2 cellular contexts compared by ENCODE assay signal in the genomic region with DNA sequence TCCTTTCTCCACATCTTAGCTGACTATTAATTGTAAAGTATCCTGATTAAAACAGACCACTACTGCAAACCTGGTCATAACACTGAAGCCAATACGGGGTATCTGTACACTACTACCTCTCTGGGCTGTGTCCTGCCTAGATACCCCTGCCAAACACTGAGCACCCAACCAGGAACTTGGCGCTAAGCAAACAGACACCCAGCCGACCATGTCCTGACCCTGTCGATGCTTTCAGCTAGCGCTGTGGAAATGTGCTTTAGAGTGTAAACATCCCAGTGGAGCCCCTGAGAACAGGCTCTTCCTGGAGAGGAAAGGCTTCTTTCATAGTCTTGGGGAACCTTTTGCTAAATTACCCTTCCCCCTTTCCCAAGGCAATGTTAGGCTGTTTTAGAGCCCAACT.
TF ChIP-seq lines count a peak whose summit lies in the region.

No MANE protein-coding gene starts in this region.

TF ChIP-seq in HepG2, 621 proteins besides CTCF, POLR2A, EP300 and RAD21 (continues in another document):
- no peak for TF ChIP-seq TP53 (CRISPR knock-in tag; conservative IDR thresholded peaks at IDR 0.05)
- TF ChIP-seq ZNF607 (CRISPR knock-in tag; IDR thresholded peaks at IDR 0.05; ENCODE audit: borderline replicate concordance), result no peak
- TF ChIP-seq, protein P1, sequence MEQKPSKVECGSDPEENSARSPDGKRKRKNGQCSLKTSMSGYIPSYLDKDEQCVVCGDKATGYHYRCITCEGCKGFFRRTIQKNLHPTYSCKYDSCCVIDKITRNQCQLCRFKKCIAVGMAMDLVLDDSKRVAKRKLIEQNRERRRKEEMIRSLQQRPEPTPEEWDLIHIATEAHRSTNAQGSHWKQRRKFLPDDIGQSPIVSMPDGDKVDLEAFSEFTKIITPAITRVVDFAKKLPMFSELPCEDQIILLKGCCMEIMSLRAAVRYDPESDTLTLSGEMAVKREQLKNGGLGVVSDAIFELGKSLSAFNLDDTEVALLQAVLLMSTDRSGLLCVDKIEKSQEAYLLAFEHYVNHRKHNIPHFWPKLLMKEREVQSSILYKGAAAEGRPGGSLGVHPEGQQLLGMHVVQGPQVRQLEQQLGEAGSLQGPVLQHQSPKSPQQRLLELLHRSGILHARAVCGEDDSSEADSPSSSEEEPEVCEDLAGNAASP (CRISPR knock-in tag; IDR thresholded peaks at IDR 0.05; ENCODE audit: borderline replicate concordance), result no peak
- TF ChIP-seq ZFP90 (CRISPR knock-in tag; IDR thresholded peaks at IDR 0.05; ENCODE audit: borderline replicate concordance), result no peak
- no peak for TF ChIP-seq ZNF468 (CRISPR knock-in tag; IDR thresholded peaks at IDR 0.05)
- TF ChIP-seq ATF7 (IDR thresholded peaks at IDR 0.05), result no peak
- no peak for TF ChIP-seq ATF7 (CRISPR knock-in tag; IDR thresholded peaks at IDR 0.05)
- TF ChIP-seq YY1 (IDR thresholded peaks at IDR 0.05; ENCODE audit: insufficient read depth, insufficient replicate concordance, low read depth, low read length), result no peak
- no peak for TF ChIP-seq ZNF773 (CRISPR knock-in tag; IDR thresholded peaks at IDR 0.05; ENCODE audit: borderline replicate concordance)
- no peak for TF ChIP-seq SRSF1 (optimal IDR thresholded peaks at IDR 0.05; ENCODE audit: low read depth, low read length)
- no peak for TF ChIP-seq NONO (IDR thresholded peaks at IDR 0.05)
- no peak for TF ChIP-seq NONO (CRISPR knock-in tag; conservative IDR thresholded peaks at IDR 0.05)
- TF ChIP-seq, protein P2, sequence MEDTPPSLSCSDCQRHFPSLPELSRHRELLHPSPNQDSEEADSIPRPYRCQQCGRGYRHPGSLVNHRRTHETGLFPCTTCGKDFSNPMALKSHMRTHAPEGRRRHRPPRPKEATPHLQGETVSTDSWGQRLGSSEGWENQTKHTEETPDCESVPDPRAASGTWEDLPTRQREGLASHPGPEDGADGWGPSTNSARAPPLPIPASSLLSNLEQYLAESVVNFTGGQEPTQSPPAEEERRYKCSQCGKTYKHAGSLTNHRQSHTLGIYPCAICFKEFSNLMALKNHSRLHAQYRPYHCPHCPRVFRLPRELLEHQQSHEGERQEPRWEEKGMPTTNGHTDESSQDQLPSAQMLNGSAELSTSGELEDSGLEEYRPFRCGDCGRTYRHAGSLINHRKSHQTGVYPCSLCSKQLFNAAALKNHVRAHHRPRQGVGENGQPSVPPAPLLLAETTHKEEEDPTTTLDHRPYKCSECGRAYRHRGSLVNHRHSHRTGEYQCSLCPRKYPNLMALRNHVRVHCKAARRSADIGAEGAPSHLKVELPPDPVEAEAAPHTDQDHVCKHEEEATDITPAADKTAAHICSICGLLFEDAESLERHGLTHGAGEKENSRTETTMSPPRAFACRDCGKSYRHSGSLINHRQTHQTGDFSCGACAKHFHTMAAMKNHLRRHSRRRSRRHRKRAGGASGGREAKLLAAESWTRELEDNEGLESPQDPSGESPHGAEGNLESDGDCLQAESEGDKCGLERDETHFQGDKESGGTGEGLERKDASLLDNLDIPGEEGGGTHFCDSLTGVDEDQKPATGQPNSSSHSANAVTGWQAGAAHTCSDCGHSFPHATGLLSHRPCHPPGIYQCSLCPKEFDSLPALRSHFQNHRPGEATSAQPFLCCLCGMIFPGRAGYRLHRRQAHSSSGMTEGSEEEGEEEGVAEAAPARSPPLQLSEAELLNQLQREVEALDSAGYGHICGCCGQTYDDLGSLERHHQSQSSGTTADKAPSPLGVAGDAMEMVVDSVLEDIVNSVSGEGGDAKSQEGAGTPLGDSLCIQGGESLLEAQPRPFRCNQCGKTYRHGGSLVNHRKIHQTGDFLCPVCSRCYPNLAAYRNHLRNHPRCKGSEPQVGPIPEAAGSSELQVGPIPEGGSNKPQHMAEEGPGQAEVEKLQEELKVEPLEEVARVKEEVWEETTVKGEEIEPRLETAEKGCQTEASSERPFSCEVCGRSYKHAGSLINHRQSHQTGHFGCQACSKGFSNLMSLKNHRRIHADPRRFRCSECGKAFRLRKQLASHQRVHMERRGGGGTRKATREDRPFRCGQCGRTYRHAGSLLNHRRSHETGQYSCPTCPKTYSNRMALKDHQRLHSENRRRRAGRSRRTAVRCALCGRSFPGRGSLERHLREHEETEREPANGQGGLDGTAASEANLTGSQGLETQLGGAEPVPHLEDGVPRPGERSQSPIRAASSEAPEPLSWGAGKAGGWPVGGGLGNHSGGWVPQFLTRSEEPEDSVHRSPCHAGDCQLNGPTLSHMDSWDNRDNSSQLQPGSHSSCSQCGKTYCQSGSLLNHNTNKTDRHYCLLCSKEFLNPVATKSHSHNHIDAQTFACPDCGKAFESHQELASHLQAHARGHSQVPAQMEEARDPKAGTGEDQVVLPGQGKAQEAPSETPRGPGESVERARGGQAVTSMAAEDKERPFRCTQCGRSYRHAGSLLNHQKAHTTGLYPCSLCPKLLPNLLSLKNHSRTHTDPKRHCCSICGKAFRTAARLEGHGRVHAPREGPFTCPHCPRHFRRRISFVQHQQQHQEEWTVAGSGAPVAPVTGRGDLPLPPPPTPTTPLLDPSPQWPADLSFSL (CRISPR knock-in tag; IDR thresholded peaks at IDR 0.05), result no peak
- no peak for TF ChIP-seq MTA3 (CRISPR knock-in tag; IDR thresholded peaks at IDR 0.05)
- TF ChIP-seq SMAD3 (CRISPR knock-in tag; IDR thresholded peaks at IDR 0.05), result no peak
- no peak for TF ChIP-seq ZNF224 (CRISPR knock-in tag; IDR thresholded peaks at IDR 0.05)
- no peak for TF ChIP-seq FOXC1 (CRISPR knock-in tag; IDR thresholded peaks at IDR 0.05; ENCODE audit: borderline replicate concordance)
- TF ChIP-seq, protein P3, sequence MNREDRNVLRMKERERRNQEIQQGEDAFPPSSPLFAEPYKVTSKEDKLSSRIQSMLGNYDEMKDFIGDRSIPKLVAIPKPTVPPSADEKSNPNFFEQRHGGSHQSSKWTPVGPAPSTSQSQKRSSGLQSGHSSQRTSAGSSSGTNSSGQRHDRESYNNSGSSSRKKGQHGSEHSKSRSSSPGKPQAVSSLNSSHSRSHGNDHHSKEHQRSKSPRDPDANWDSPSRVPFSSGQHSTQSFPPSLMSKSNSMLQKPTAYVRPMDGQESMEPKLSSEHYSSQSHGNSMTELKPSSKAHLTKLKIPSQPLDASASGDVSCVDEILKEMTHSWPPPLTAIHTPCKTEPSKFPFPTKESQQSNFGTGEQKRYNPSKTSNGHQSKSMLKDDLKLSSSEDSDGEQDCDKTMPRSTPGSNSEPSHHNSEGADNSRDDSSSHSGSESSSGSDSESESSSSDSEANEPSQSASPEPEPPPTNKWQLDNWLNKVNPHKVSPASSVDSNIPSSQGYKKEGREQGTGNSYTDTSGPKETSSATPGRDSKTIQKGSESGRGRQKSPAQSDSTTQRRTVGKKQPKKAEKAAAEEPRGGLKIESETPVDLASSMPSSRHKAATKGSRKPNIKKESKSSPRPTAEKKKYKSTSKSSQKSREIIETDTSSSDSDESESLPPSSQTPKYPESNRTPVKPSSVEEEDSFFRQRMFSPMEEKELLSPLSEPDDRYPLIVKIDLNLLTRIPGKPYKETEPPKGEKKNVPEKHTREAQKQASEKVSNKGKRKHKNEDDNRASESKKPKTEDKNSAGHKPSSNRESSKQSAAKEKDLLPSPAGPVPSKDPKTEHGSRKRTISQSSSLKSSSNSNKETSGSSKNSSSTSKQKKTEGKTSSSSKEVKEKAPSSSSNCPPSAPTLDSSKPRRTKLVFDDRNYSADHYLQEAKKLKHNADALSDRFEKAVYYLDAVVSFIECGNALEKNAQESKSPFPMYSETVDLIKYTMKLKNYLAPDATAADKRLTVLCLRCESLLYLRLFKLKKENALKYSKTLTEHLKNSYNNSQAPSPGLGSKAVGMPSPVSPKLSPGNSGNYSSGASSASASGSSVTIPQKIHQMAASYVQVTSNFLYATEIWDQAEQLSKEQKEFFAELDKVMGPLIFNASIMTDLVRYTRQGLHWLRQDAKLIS (CRISPR knock-in tag; IDR thresholded peaks at IDR 0.05), result no peak

TF ChIP-seq in GM23338, 12 proteins besides CTCF, POLR2A, EP300 and RAD21:
- TF ChIP-seq, protein P4, sequence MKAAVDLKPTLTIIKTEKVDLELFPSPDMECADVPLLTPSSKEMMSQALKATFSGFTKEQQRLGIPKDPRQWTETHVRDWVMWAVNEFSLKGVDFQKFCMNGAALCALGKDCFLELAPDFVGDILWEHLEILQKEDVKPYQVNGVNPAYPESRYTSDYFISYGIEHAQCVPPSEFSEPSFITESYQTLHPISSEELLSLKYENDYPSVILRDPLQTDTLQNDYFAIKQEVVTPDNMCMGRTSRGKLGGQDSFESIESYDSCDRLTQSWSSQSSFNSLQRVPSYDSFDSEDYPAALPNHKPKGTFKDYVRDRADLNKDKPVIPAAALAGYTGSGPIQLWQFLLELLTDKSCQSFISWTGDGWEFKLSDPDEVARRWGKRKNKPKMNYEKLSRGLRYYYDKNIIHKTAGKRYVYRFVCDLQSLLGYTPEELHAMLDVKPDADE (IDR thresholded peaks at IDR 0.05), result no peak
- TF ChIP-seq ZNF331 (CRISPR knock-in tag; IDR thresholded peaks at IDR 0.05; ENCODE audit: low read depth) (no peak), JUNB (IDR thresholded peaks at IDR 0.05; ENCODE audit: unreplicated experiment) (no peak), EZH2phosphoT487 (IDR thresholded peaks at IDR 0.05; ENCODE audit: unreplicated experiment) (no peak), EZH2 (IDR thresholded peaks at IDR 0.05; ENCODE audit: low read depth, unreplicated experiment) (no peak), POLR2AphosphoS5 (IDR thresholded peaks at IDR 0.05; ENCODE audit: low read depth) (no peak), ZNF114 (CRISPR knock-in tag; IDR thresholded peaks at IDR 0.05) (no peak), CREB1 (CRISPR knock-in tag; IDR thresholded peaks at IDR 0.05; ENCODE audit: low read depth) (no peak)
- TF ChIP-seq, protein P5, sequence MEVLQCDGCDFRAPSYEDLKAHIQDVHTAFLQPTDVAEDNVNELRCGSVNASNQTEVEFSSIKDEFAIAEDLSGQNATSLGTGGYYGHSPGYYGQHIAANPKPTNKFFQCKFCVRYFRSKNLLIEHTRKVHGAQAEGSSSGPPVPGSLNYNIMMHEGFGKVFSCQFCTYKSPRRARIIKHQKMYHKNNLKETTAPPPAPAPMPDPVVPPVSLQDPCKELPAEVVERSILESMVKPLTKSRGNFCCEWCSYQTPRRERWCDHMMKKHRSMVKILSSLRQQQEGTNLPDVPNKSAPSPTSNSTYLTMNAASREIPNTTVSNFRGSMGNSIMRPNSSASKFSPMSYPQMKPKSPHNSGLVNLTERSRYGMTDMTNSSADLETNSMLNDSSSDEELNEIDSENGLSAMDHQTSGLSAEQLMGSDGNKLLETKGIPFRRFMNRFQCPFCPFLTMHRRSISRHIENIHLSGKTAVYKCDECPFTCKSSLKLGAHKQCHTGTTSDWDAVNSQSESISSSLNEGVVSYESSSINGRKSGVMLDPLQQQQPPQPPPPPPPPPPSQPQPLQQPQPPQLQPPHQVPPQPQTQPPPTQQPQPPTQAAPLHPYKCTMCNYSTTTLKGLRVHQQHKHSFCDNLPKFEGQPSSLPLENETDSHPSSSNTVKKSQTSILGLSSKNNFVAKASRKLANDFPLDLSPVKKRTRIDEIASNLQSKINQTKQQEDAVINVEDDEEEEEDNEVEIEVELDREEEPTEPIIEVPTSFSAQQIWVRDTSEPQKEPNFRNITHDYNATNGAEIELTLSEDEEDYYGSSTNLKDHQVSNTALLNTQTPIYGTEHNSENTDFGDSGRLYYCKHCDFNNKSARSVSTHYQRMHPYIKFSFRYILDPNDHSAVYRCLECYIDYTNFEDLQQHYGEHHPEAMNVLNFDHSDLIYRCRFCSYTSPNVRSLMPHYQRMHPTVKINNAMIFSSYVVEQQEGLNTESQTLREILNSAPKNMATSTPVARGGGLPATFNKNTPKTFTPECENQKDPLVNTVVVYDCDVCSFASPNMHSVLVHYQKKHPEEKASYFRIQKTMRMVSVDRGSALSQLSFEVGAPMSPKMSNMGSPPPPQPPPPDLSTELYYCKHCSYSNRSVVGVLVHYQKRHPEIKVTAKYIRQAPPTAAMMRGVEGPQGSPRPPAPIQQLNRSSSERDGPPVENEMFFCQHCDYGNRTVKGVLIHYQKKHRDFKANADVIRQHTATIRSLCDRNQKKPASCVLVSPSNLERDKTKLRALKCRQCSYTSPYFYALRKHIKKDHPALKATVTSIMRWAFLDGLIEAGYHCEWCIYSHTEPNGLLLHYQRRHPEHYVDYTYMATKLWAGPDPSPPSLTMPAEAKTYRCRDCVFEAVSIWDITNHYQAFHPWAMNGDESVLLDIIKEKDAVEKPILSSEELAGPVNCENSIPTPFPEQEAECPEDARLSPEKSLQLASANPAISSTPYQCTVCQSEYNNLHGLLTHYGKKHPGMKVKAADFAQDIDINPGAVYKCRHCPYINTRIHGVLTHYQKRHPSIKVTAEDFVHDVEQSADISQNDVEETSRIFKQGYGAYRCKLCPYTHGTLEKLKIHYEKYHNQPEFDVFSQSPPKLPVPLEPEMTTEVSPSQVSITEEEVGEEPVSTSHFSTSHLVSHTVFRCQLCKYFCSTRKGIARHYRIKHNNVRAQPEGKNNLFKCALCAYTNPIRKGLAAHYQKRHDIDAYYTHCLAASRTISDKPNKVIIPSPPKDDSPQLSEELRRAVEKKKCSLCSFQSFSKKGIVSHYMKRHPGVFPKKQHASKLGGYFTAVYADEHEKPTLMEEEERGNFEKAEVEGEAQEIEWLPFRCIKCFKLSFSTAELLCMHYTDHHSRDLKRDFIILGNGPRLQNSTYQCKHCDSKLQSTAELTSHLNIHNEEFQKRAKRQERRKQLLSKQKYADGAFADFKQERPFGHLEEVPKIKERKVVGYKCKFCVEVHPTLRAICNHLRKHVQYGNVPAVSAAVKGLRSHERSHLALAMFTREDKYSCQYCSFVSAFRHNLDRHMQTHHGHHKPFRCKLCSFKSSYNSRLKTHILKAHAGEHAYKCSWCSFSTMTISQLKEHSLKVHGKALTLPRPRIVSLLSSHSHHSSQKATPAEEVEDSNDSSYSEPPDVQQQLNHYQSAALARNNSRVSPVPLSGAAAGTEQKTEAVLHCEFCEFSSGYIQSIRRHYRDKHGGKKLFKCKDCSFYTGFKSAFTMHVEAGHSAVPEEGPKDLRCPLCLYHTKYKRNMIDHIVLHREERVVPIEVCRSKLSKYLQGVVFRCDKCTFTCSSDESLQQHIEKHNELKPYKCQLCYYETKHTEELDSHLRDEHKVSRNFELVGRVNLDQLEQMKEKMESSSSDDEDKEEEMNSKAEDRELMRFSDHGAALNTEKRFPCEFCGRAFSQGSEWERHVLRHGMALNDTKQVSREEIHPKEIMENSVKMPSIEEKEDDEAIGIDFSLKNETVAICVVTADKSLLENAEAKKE (CRISPR knock-in tag; IDR thresholded peaks at IDR 0.05), result no peak
